Comparison of ENCODE assay signal across 8 cellular contexts in the genomic region with DNA sequence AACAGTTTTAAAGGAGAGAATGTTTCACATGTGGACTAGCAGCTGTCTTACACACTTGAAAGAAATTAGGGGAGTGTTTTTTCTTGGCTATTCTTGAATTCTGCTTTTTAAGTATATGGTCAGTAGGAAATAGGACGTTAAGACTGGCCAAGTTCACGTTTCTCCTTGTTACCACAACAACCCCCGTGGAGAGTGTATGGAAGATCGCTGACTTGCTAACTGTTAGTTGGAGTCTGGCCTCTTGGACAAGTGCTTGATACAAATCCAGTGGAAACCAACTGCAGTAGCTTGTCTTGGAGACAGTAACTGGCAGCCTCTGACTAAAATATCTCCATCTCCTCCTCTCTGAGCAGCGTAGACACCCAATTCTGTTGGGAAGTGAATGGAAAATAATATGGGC. TPM values are rescaled to one million over a fixed set of nuclear protein-coding genes. Genes with fewer than 3 reads are reported as not detected.
DNase-seq lines count a peak whose midpoint lies in the region; ATAC-seq and TF ChIP-seq lines count a peak whose summit lies in the region.

No MANE protein-coding gene starts in this region.

- H3K9me3 ChIP-seq in cardiac muscle cell (ENCODE audit: low read depth) (no peaks in the 10 kb centered on the region), breast epithelium (no peaks in the 10 kb centered on the region), uterus (no peaks in the 10 kb centered on the region)

- no peak for TF ChIP-seq CTCF in cardiac muscle cell (IDR thresholded peaks at IDR 0.05; ENCODE audit: low read depth, low read length)
- TF ChIP-seq CTCF in breast epithelium (IDR thresholded peaks at IDR 0.05) = no peak
- no peak for TF ChIP-seq CTCF in mesothelial cell of epicardium (IDR thresholded peaks at IDR 0.05; ENCODE audit: unreplicated experiment)
- TF ChIP-seq CTCF in uterus (IDR thresholded peaks at IDR 0.05) = no peak

- no peaks in the 10 kb centered on the region for H3K36me3 ChIP-seq in cardiac muscle cell
- H3K36me3 ChIP-seq in breast epithelium = no peaks in the 10 kb centered on the region
- no peaks in the 10 kb centered on the region for H3K36me3 ChIP-seq in uterus

- no peak for TF ChIP-seq POLR2A in breast epithelium (IDR thresholded peaks at IDR 0.05)
- TF ChIP-seq POLR2A in uterus (IDR thresholded peaks at IDR 0.05) = no peak

- intact Hi-C loops in Right ventricle myocardium superior (cut with DNase I) = no loop called here
- intact Hi-C loops in breast epithelium (cut with DNase I; ENCODE audit: low total_unique reads) = no loop called here
- intact Hi-C loops in uterus (cut with DNase I; ENCODE audit: low total_unique reads) = no loop called here

- H3K27ac Mint-ChIP-seq in mesothelial cell of epicardium = peak overlapping the region; percentile 98

- no peak for ATAC-seq in Right ventricle myocardium superior (ENCODE audit: poor library complexity)
- ATAC-seq in GM21526 (IDR thresholded peaks at IDR 0.05; ENCODE audit: low FRiP score, unreplicated experiment) = no peak
- ATAC-seq in GM18858 (IDR thresholded peaks at IDR 0.05; ENCODE audit: unreplicated experiment) = no peak
- ATAC-seq in GM18873 (IDR thresholded peaks at IDR 0.05; ENCODE audit: low FRiP score, unreplicated experiment) = no peak

- H3K4me1 ChIP-seq in cardiac muscle cell (ENCODE audit: low read depth) (peaks cover 34% of the 10 kb centered on the region), breast epithelium (peaks cover 6 to 14% of the 10 kb centered on the region in 2 donors), uterus (peaks cover 0 to 11% of the 10 kb centered on the region in 2 donors)

- H3K36me3 Mint-ChIP-seq in mesothelial cell of epicardium = no peaks in the 10 kb centered on the region

- peak overlapping the region; percentile 72 for H3K4me3 ChIP-seq in cardiac muscle cell
- peak overlapping the region in 2 of 3 donors; percentile 56 to 70 for H3K4me3 ChIP-seq in breast epithelium
- no peak overlapping the region for H3K4me3 ChIP-seq in uterus

- H3K27ac ChIP-seq in cardiac muscle cell = peak overlapping the region; percentile 46
- H3K27ac ChIP-seq in breast epithelium = peak overlapping the region; percentile 78 to 85
- peak overlapping the region; percentile 70 to 73 for H3K27ac ChIP-seq in uterus

- peak; percentile 56 to 57 for DNase-seq in cardiac muscle cell (ENCODE audit: low read depth in 1 of 2, low spot score in 1 of 2)
- no peak for DNase-seq in Right ventricle myocardium superior
- no peak for DNase-seq in breast epithelium (ENCODE audit: low spot score in 2 of 2)
- DNase-seq in mesothelial cell of epicardium (ENCODE audit: low spot score in 2 of 2, unreplicated experiment in 2 of 2) = no peak
- DNase-seq in uterus = no peak

- no peaks in the 10 kb centered on the region for H3K9me3 Mint-ChIP-seq in mesothelial cell of epicardium

- peak overlapping the region; percentile 80 for H3K4me3 Mint-ChIP-seq in mesothelial cell of epicardium

- peaks cover 45% of the 10 kb centered on the region for H3K4me1 Mint-ChIP-seq in mesothelial cell of epicardium

- no peaks in the 10 kb centered on the region for H3K27me3 Mint-ChIP-seq in mesothelial cell of epicardium (ENCODE audit: low read depth)

- H3K27me3 ChIP-seq in cardiac muscle cell (no peaks in the 10 kb centered on the region), breast epithelium (no peaks in the 10 kb centered on the region), uterus (no peaks in the 10 kb centered on the region)

RNA-seq across cellular contexts. Expression of a gene that starts 3.8 kb away (rescaled TPM):
- 12.0 and 14.9 TPM in 2 replicates for total RNA-seq in cardiac muscle cell
- polyA plus RNA-seq in cardiac muscle cell = 10.1 and 18.3 TPM in 2 replicates
- 89.5 TPM for total RNA-seq in Right ventricle myocardium superior
- 10 to 100 TPM; 54.9 to 87.5 (median 79.6) TPM for total RNA-seq in breast epithelium
- total RNA-seq in mesothelial cell of epicardium = 152 to 163 TPM (median 162 TPM) in 3 replicates
- 100 to 1,000 TPM in 1 of 4 donors, 10 to 100 TPM in 3; 49.2 to 116 (median 64.9) TPM for total RNA-seq in uterus

Comparison
In these comparisons a context has a peak if more than half of its experiments do, and no peak if none do; other contexts are left out.
1. DNase-seq: peak in cardiac muscle cell (2 of 2); none in Right ventricle myocardium superior (single experiment), breast epithelium (0 of 2), mesothelial cell of epicardium (0 of 2) and uterus (0 of 2).
2. H3K4me3 ChIP-seq: peak in cardiac muscle cell (single experiment) and breast epithelium (2 of 3); none in uterus (0 of 2).
3. Peak in every context shown above with its lines, with median percentiles within 50 percentile points of each other: H3K27ac ChIP-seq.